ENCODE assay signal across 27 cellular contexts in the genomic region with DNA sequence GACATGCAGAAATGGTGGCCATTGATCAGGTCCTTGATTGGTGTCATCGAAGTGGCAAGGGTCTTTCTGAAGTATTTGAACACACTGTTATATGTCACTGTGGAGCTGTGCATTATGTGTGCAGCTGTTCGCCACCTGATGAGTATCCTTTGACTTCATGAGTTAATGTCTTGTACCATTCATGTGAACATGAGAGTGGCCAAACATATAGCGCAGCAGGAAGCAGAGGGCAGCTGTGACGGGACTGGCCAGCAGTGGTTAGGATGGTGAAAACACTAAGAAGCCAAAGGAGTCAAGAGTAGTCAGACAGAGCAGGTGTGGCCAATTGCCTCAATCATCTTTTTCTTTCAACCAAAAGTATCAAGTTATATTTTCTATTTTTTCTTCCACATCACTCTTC.
DNase-seq lines count a peak whose midpoint lies in the region; ATAC-seq, FAIRE-seq and TF ChIP-seq lines count a peak whose summit lies in the region.
"Had no signal": no experiment of that assay in that cellular context is flagged by ENCODE, and none has a peak within 500 bp of the region (broad histone marks: within the 10 kb centered on the region; RNA-seq: fewer than 3 reads in every experiment).

No MANE protein-coding gene starts in this region.

- H3K36me3 ChIP-seq in testis (ENCODE audit: low read depth, missing control alignments), result no peaks in the 10 kb centered on the region
- no peaks in the 10 kb centered on the region for H3K36me3 ChIP-seq in HAP-1 (replicated peaks)
- H3K36me3 ChIP-seq: BE2C, MG63 had no signal

- peak overlapping the region; percentile 1 to 83 for H3K27ac ChIP-seq in testis
- H3K27ac ChIP-seq: 22Rv1, RWPE1 had no signal

- no peak for TF ChIP-seq POLR2A in testis (IDR thresholded peaks at IDR 0.05)

- 92 to 96% methylated on average over 4 of the region's 4 CpGs for WGBS in testis, 2 donors

- no peak for TF ChIP-seq CTCF in testis (IDR thresholded peaks at IDR 0.05)

- H3K9me3 ChIP-seq in testis (no peaks in the 10 kb centered on the region), HAP-1 (no peaks in the 10 kb centered on the region)
- H3K9me3 ChIP-seq: BE2C, MG63, SK-N-SH had no signal

- intact Hi-C loops in testis (cut with DNase I; ENCODE audit: low total_unique reads), result no loop called here

- H3K4me1 ChIP-seq in testis, result peaks cover 18% of the 10 kb centered on the region
- peaks cover 18% of the 10 kb centered on the region for H3K4me1 ChIP-seq in HAP-1
- H3K4me1 ChIP-seq: BE2C had no signal

- no peak overlapping the region for H3K4me3 ChIP-seq in testis
- H3K4me3 ChIP-seq in HAP-1, result no peak overlapping the region
- H3K4me3 ChIP-seq: MG63 had no signal

- no peak for ATAC-seq in GM21381 (IDR thresholded peaks at IDR 0.05; ENCODE audit: unreplicated experiment)
- ATAC-seq: Panc1, T-helper 17 cell had no signal

- in situ Hi-C loops in HAP-1 (cut with MboI; ENCODE audit: low sequenced_read_pairs), result no loop called here

- H3K27me3 ChIP-seq in testis (no peaks in the 10 kb centered on the region), HAP-1 (ENCODE audit: low read depth) (no peaks in the 10 kb centered on the region)
- H3K27me3 ChIP-seq: BE2C, MG63 had no signal

- peak; percentile 5 to 58 for DNase-seq in NCI-H2081 (lab: John Stamatoyannopoulos, UW)
- no peak for DNase-seq in NCI-H2081 treated with DMSO at 0.1 percent for 48 hours (lab: John Stamatoyannopoulos, UW)
- peak; percentile 96 for DNase-seq in NCI-H146 treated with DMSO at 0.1 percent for 48 hours (lab: John Stamatoyannopoulos, UW; ENCODE audit: unreplicated experiment)
- peak; percentile 78 for DNase-seq in SHP77 treated with DMSO at 0.1 percent for 48 hours (lab: John Stamatoyannopoulos, UW)
- DNase-seq in testis, result no peak
- DNase-seq in urothelium cell line (ENCODE audit: low spot score), result no peak
- no peak for DNase-seq in HAP-1 (ENCODE audit: low spot score in 2 of 2)
- DNase-seq: ACHN; BE2C; CD8-positive, alpha-beta memory T cell; DMS79 treated with DMSO at 0.1 percent for 48 hours; GF-D8; KG1; MG63; NCI-H187; NCI-H82; SIG-M5; SK-N-SH; T-helper 17 cell had no signal

- no peak for FAIRE-seq in urothelium cell line (lab: Jason Lieb, UNC)
- FAIRE-seq: GM12891, GM19239, H54, HTR-8/SVneo had no signal

Comparison
In these comparisons a context has a peak if more than half of its experiments do, and no peak if none do; other contexts are left out.
1. DNase-seq: peak in NCI-H2081 (2 of 2), NCI-H146 treated with DMSO at 0.1 percent for 48 hours (single experiment) and SHP77 treated with DMSO at 0.1 percent for 48 hours (single experiment); none in NCI-H2081 treated with DMSO at 0.1 percent for 48 hours (single experiment), testis (single experiment), urothelium cell line (single experiment) and HAP-1 (0 of 2).